In the genomic region with DNA sequence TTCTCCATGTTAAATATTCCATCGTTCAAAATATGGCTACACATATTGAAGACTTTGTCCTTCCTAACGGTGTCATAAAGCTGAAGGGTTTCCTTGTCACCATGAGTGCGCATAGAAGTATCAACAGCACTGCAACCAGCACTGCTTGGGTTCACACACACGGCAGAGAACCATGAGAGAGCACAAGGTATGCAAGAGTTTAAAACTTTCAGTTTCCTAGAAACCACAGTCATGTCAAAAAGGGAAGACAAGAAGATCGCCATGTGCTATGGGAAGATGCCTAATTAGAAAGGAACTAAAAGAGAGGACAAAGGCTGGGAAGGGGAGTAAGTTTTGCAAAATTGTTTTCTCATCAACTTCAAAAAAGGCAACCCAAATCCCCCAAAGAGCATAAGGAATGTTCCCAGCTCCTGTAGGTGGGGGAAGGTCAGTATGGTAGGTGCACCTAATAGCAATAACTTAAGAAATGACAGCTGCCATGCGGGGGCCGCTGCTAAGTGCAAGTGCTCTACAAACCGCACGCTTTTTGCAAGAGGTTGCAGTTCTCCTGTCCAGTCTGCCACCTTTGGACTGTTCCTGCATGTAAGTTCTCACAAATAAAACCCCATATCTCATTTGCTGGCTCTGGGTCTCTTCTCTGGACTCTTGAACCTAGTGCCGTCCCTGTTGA, we compare ENCODE assay signal across 14 cellular contexts.
DNase-seq lines count a peak whose midpoint lies in the region; ATAC-seq and FAIRE-seq lines count a peak whose summit lies in the region.
"Had no signal": no experiment of that assay in that cellular context is flagged by ENCODE, and none has a peak within 500 bp of the region (broad histone marks: within the 10 kb centered on the region; RNA-seq: fewer than 3 reads in every experiment).

No MANE protein-coding gene starts in this region.

- H3K36me3 ChIP-seq in CD8-positive, alpha-beta memory T cell (ENCODE audit: insufficient read depth, low read length): no peaks in the 10 kb centered on the region
- H3K36me3 ChIP-seq: upper lobe of left lung had no signal

- peak overlapping the region in 2 of 7 donors; percentile 2 to 43 for H3K4me3 Mint-ChIP-seq in CD8-positive, alpha-beta memory T cell
- H3K4me3 Mint-ChIP-seq: nephron had no signal

- no peaks in the 10 kb centered on the region for H3K9me3 ChIP-seq in CD8-positive, alpha-beta memory T cell (ENCODE audit: low read length)
- H3K9me3 ChIP-seq: upper lobe of left lung had no signal

- no peaks in the 10 kb centered on the region for H3K27me3 ChIP-seq in CD8-positive, alpha-beta memory T cell (ENCODE audit: insufficient read depth, low read length, poor library complexity, severe bottlenecking)
- H3K27me3 ChIP-seq: upper lobe of left lung had no signal

- no peak overlapping the region for H3K27ac ChIP-seq in CD8-positive, alpha-beta memory T cell (ENCODE audit: low read depth, low read length)
- H3K27ac ChIP-seq: HL-60, SK-N-MC, upper lobe of left lung had no signal

- peak overlapping the region in 7 of 8 donors; percentile 31 to 90 (median 62) for H3K27ac Mint-ChIP-seq in CD8-positive, alpha-beta memory T cell
- H3K27ac Mint-ChIP-seq: nephron had no signal

- no peaks in the 10 kb centered on the region for H3K36me3 Mint-ChIP-seq in CD8-positive, alpha-beta memory T cell

- no peak overlapping the region for H3K4me3 ChIP-seq in CD8-positive, alpha-beta memory T cell (ENCODE audit: low read length)
- H3K4me3 ChIP-seq: SK-N-MC, upper lobe of left lung had no signal

- no peak for DNase-seq in CD8-positive, alpha-beta memory T cell
- DNase-seq in MV-4-11 (lab: John Stamatoyannopoulos, UW) (peak; percentile 48), RCC 7860 (ENCODE audit: low spot score) (no peak), GOT3 (lab: John Stamatoyannopoulos, UW) (no peak)
- no peak for DNase-seq in activated CD4-positive, CD25-positive, alpha-beta regulatory T cell (lab: John Stamatoyannopoulos, UW)
- DNase-seq: activated CD4-positive, alpha-beta T cell treated with anti-CD3 and anti-CD28 coated beads for 4 hours; NCI-H1092; upper lobe of left lung had no signal

- peaks cover 0 to 6% of the 10 kb centered on the region in 2 donors for H3K27me3 Mint-ChIP-seq in CD8-positive, alpha-beta memory T cell

- peaks cover 19 to 41% (median 36%) of the 10 kb centered on the region in 3 donors for H3K4me1 Mint-ChIP-seq in CD8-positive, alpha-beta memory T cell
- H3K4me1 Mint-ChIP-seq: nephron had no signal

- peak; percentile 76 for ATAC-seq in GM19023 (IDR thresholded peaks at IDR 0.05; ENCODE audit: unreplicated experiment)
- ATAC-seq in HG02759 (IDR thresholded peaks at IDR 0.05; ENCODE audit: unreplicated experiment): peak; percentile 40
- no peak for ATAC-seq in HG03520 (IDR thresholded peaks at IDR 0.05; ENCODE audit: unreplicated experiment)

- CTCF ChIA-PET in CD8-positive, alpha-beta memory T cell (lab: Charles Lee): no interaction called here

- no peaks in the 10 kb centered on the region for H3K4me1 ChIP-seq in CD8-positive, alpha-beta memory T cell (ENCODE audit: insufficient read depth, low read length)

- H3K9me3 Mint-ChIP-seq in CD8-positive, alpha-beta memory T cell: no peaks in the 10 kb centered on the region
- H3K9me3 Mint-ChIP-seq: nephron had no signal

- no peak for FAIRE-seq in RCC 7860 (lab: Jason Lieb, UNC)

- POLR2A ChIA-PET in CD8-positive, alpha-beta memory T cell (lab: Charles Lee): no interaction called here
